1 cellular context compared by ENCODE assay signal in genomic region chr12:53463802-53464375, GRCh38.
TF ChIP-seq lines count a peak whose summit lies in the region.

No MANE protein-coding gene starts in this region.

TF ChIP-seq in HepG2, 621 proteins besides CTCF, POLR2A, EP300 and RAD21:
- peak; percentile 27; the same call in 1 of the 2 replicates for TF ChIP-seq RBFOX2 (IDR thresholded peaks at IDR 0.05; ENCODE audit: low read depth, low read length)
- no peak for TF ChIP-seq NCOA2 (CRISPR knock-in tag; IDR thresholded peaks at IDR 0.05)
